ENCODE assay signal across 17 cellular contexts in the genomic region with DNA sequence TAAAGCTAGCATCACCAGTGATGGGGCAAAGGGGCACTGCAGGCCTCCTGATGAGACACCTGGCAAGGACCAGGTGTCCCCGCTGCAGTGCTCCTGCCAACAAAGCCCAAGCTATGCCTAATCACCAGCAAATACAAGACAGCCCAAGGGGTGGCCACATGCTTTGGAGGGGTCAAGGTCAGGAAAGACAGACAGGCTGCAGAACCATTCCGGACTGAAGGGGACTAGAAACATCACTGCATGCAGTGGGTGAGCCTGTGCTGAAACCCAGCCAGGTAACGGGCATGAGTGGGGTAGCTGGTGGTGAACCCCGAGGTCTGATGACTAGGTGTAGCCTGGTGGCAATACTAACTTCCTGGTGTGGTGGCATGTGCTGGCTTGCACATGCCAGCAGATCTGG.
DNase-seq lines count a peak whose midpoint lies in the region; ATAC-seq and TF ChIP-seq lines count a peak whose summit lies in the region.
"Had no signal": no experiment of that assay in that cellular context is flagged by ENCODE, and none has a peak within 500 bp of the region (broad histone marks: within the 10 kb centered on the region; RNA-seq: fewer than 3 reads in every experiment).

No MANE protein-coding gene starts in this region.

- H3K27me3 Mint-ChIP-seq in stimulated activated naive CD8-positive, alpha-beta T cell treated with anti-CD3 and anti-CD28 coated beads, Interleukin-15, amount 100 ng/mL, for 72 hours: no peaks in the 10 kb centered on the region
- H3K27me3 Mint-ChIP-seq: CD4-positive, alpha-beta memory T cell had no signal

- H3K27ac ChIP-seq in foreskin keratinocyte: no peak overlapping the region
- H3K27ac ChIP-seq: BLaER1, HL-60 had no signal

- no peak overlapping the region for H3K4me3 Mint-ChIP-seq in stimulated activated naive CD8-positive, alpha-beta T cell treated with anti-CD3 and anti-CD28 coated beads, Interleukin-15, amount 100 ng/mL, for 72 hours
- H3K4me3 Mint-ChIP-seq: CD14-positive monocyte; CD4-positive, alpha-beta memory T cell; GM23338 had no signal

- peak; percentile 21 for DNase-seq in NCI-H146 (lab: John Stamatoyannopoulos, UW)
- no peak for DNase-seq in NCI-H146 treated with DMSO at 0.1 percent for 48 hours (lab: John Stamatoyannopoulos, UW; ENCODE audit: unreplicated experiment)
- DNase-seq in stimulated activated naive CD8-positive, alpha-beta T cell treated with anti-CD3 and anti-CD28 coated beads, Interleukin-15, amount 100 ng/mL, for 72 hours: no peak
- DNase-seq in stimulated activated naive CD8-positive, alpha-beta T cell treated with anti-CD3 and anti-CD28 coated beads, Interleukin-15, Interleukin-2, amounts not matched to agents 100 U/mL and 50 U/mL, for 24 hours: no peak
- DNase-seq in foreskin keratinocyte: no peak
- DNase-seq in activated naive CD4-positive, alpha-beta T cell (lab: John Stamatoyannopoulos, UW): no peak
- DNase-seq: 8988T; CD4-positive, alpha-beta memory T cell; DMS153; DMS79; GDM1; HCEC 1CT had no signal

- no peaks in the 10 kb centered on the region for H3K9me3 Mint-ChIP-seq in stimulated activated naive CD8-positive, alpha-beta T cell treated with anti-CD3 and anti-CD28 coated beads, Interleukin-15, amount 100 ng/mL, for 72 hours
- H3K9me3 Mint-ChIP-seq: CD14-positive monocyte; CD4-positive, alpha-beta memory T cell; GM23338 had no signal

- peaks cover 2% of the 10 kb centered on the region for H3K4me1 Mint-ChIP-seq in stimulated activated naive CD8-positive, alpha-beta T cell treated with anti-CD3 and anti-CD28 coated beads, Interleukin-15, amount 100 ng/mL, for 72 hours
- H3K4me1 Mint-ChIP-seq: CD14-positive monocyte, GM23338 had no signal

- peaks cover 12% of the 10 kb centered on the region for H3K27me3 ChIP-seq in foreskin keratinocyte
- H3K27me3 ChIP-seq: BLaER1 had no signal

- no peak for TF ChIP-seq CTCF in foreskin keratinocyte (conservative IDR thresholded peaks at IDR 0.05)

- no peaks in the 10 kb centered on the region for H3K4me1 ChIP-seq in foreskin keratinocyte

- peak; percentile 42 for ATAC-seq in stimulated activated naive CD8-positive, alpha-beta T cell treated with anti-CD3 and anti-CD28 coated beads, Interleukin-15, amount 100 ng/mL, for 72 hours
- ATAC-seq in stimulated activated naive CD8-positive, alpha-beta T cell treated with anti-CD3 and anti-CD28 coated beads, Interleukin-15, Interleukin-2, amounts not matched to agents 100 U/mL and 50 U/mL, for 24 hours: no peak
- peak; percentile 21 for ATAC-seq in foreskin keratinocyte
- ATAC-seq in HG02870 (IDR thresholded peaks at IDR 0.05; ENCODE audit: unreplicated experiment): no peak
- ATAC-seq: GM23338 had no signal

- H3K27ac Mint-ChIP-seq in stimulated activated naive CD8-positive, alpha-beta T cell treated with anti-CD3 and anti-CD28 coated beads, Interleukin-15, amount 100 ng/mL, for 72 hours: no peak overlapping the region
- H3K27ac Mint-ChIP-seq: CD14-positive monocyte; CD4-positive, alpha-beta memory T cell; GM23338 had no signal

Comparison
In these comparisons a context has a peak if more than half of its experiments do, and no peak if none do; other contexts are left out.
1. ATAC-seq: peak in stimulated activated naive CD8-positive, alpha-beta T cell treated with anti-CD3 and anti-CD28 coated beads, Interleukin-15, amount 100 ng/mL, for 72 hours (single experiment) and foreskin keratinocyte (single experiment); none in stimulated activated naive CD8-positive, alpha-beta T cell treated with anti-CD3 and anti-CD28 coated beads, Interleukin-15, Interleukin-2, amounts not matched to agents 100 U/mL and 50 U/mL, for 24 hours (single experiment) and HG02870 (single experiment).